8 cellular contexts compared by ENCODE assay signal in genomic region chr5:148730955-148731898, GRCh38.
A peak's percentile ranks its signal among the peaks of the same experiment; 100 is the strongest.
DNase-seq lines count a peak whose midpoint lies in the region; ATAC-seq and TF ChIP-seq lines count a peak whose summit lies in the region.

No MANE protein-coding gene starts in this region.

- no peaks in the 10 kb centered on the region for H3K9me3 Mint-ChIP-seq in Caco-2 (ENCODE audit: unreplicated experiment)
- H3K9me3 Mint-ChIP-seq in activated CD4-positive, alpha-beta memory T cell treated with anti-CD3 and anti-CD28 coated beads, Interleukin-2, amount 10 ng/mL, durations not matched to agents 7 days and 5 days: no peaks in the 10 kb centered on the region

- ATAC-seq in HG03575 (IDR thresholded peaks at IDR 0.05; ENCODE audit: extremely low read depth, insufficient number of reproducible peaks, low FRiP score, unreplicated experiment): peak; percentile 88

- intact Hi-C loops in Caco-2 (cut with micrococcal nuclease; ENCODE audit: unreplicated experiment): loop anchor here (1.0 to 2.0 kb wide), 3 partner anchors 287 to 552 kb away; no protein-coding TSS in a partner anchor

- H3K4me3 ChIP-seq in Caco-2 (ENCODE audit: low read depth, low read length): no peak overlapping the region
- no peak overlapping the region for H3K4me3 ChIP-seq in effector memory CD4-positive, alpha-beta T cell (ENCODE audit: insufficient read depth, low read depth, low read length, poor library complexity, severe bottlenecking)

- peaks cover 15% of the 10 kb centered on the region for H3K27me3 Mint-ChIP-seq in Caco-2 (ENCODE audit: insufficient read depth, unreplicated experiment)
- peaks cover 12% of the 10 kb centered on the region for H3K27me3 Mint-ChIP-seq in activated CD4-positive, alpha-beta memory T cell treated with anti-CD3 and anti-CD28 coated beads, Interleukin-2, amount 10 ng/mL, durations not matched to agents 7 days and 5 days

- DNase-seq in Caco-2: peak; percentile 76 to 78
- peak; percentile 52 for DNase-seq in GM20000 (ENCODE audit: low spot score)
- peak; percentile 53 for DNase-seq in NCI-H82 treated with DMSO at 0.1 percent for 48 hours (lab: John Stamatoyannopoulos, UW; ENCODE audit: unreplicated experiment)
- DNase-seq in activated CD4-positive, alpha-beta memory T cell treated with anti-CD3 and anti-CD28 coated beads, Interleukin-2, amount 10 ng/mL, durations not matched to agents 7 days and 5 days: peak; percentile 76
- DNase-seq in effector memory CD4-positive, alpha-beta T cell: peak; percentile 10 to 55 (median 30)
- peak; percentile 71 for DNase-seq in middle frontal gyrus (ENCODE audit: extremely low spot score, low spot score)
- DNase-seq in stimulated activated CD8-positive, alpha-beta memory T cell treated with anti-CD3 and anti-CD28 coated beads, Interleukin-4, amount 100 ng/mL, for 4 hours (ENCODE audit: low read depth in 2 of 2, low spot score in 1 of 2): peak; percentile 21 to 24

- no peaks in the 10 kb centered on the region for H3K36me3 Mint-ChIP-seq in Caco-2 (ENCODE audit: insufficient read depth, unreplicated experiment)
- H3K36me3 Mint-ChIP-seq in activated CD4-positive, alpha-beta memory T cell treated with anti-CD3 and anti-CD28 coated beads, Interleukin-2, amount 10 ng/mL, durations not matched to agents 7 days and 5 days (ENCODE audit: low read depth): no peaks in the 10 kb centered on the region

- no peaks in the 10 kb centered on the region for H3K36me3 ChIP-seq in Caco-2 (ENCODE audit: control insufficient read depth, insufficient read depth, low read length)
- H3K36me3 ChIP-seq in effector memory CD4-positive, alpha-beta T cell (ENCODE audit: control insufficient read depth, insufficient read depth, low read length): no peaks in the 10 kb centered on the region

- H3K9me3 ChIP-seq in Caco-2: no peaks in the 10 kb centered on the region
- no peaks in the 10 kb centered on the region for H3K9me3 ChIP-seq in effector memory CD4-positive, alpha-beta T cell (ENCODE audit: control insufficient read depth, low read length)

- H3K4me3 Mint-ChIP-seq in Caco-2 (ENCODE audit: unreplicated experiment): no peak overlapping the region
- peak overlapping the region; percentile 78 for H3K4me3 Mint-ChIP-seq in activated CD4-positive, alpha-beta memory T cell treated with anti-CD3 and anti-CD28 coated beads, Interleukin-2, amount 10 ng/mL, durations not matched to agents 7 days and 5 days

- BruUV-seq in Caco-2 (replicated peaks; lab: Mats Ljungman, UMichigan): no TSS peak

- POLR2A ChIA-PET in Caco-2 (lab: Charles Lee): no interaction called here
- POLR2A ChIA-PET in activated CD4-positive, alpha-beta memory T cell treated with anti-CD3 and anti-CD28 coated beads, Interleukin-2, amount 10 ng/mL, durations not matched to agents 7 days and 5 days (lab: Charles Lee): interaction anchor here (1.0 to 1.2 kb wide), 2 partner anchors 95 to 509 kb away, joined by 3 to 4 read pairs; partner anchors contain the start of gene ADRB2

- no peak overlapping the region for H3K27ac ChIP-seq in effector memory CD4-positive, alpha-beta T cell (ENCODE audit: insufficient read depth, low read length, poor library complexity, severe bottlenecking)

- H3K4me1 Mint-ChIP-seq in Caco-2 (ENCODE audit: low read depth, unreplicated experiment): no peaks in the 10 kb centered on the region
- peaks cover 19% of the 10 kb centered on the region for H3K4me1 Mint-ChIP-seq in activated CD4-positive, alpha-beta memory T cell treated with anti-CD3 and anti-CD28 coated beads, Interleukin-2, amount 10 ng/mL, durations not matched to agents 7 days and 5 days

- no peaks in the 10 kb centered on the region for H3K4me1 ChIP-seq in Caco-2
- no peaks in the 10 kb centered on the region for H3K4me1 ChIP-seq in effector memory CD4-positive, alpha-beta T cell (ENCODE audit: control insufficient read depth, insufficient read depth, low read length, poor library complexity, severe bottlenecking)

- no peaks in the 10 kb centered on the region for H3K27me3 ChIP-seq in Caco-2 (replicated peaks; ENCODE audit: control insufficient read depth, insufficient read depth, low read length)
- H3K27me3 ChIP-seq in effector memory CD4-positive, alpha-beta T cell (replicated peaks; ENCODE audit: control insufficient read depth, insufficient read depth, low read length, poor library complexity, severe bottlenecking): no peaks in the 10 kb centered on the region

- H3K27ac Mint-ChIP-seq in Caco-2 (ENCODE audit: unreplicated experiment): no peak overlapping the region
- H3K27ac Mint-ChIP-seq in activated CD4-positive, alpha-beta memory T cell treated with anti-CD3 and anti-CD28 coated beads, Interleukin-2, amount 10 ng/mL, durations not matched to agents 7 days and 5 days: peak overlapping the region; percentile 77

- CTCF ChIA-PET in Caco-2 (lab: Charles Lee): interaction anchor here (0.6 to 2.5 kb wide), 45 partner anchors 8 to 874 kb away, joined by 3 to 42 read pairs (median 4); partner anchors contain the start of gene FBXO38
- CTCF ChIA-PET in activated CD4-positive, alpha-beta memory T cell treated with anti-CD3 and anti-CD28 coated beads, Interleukin-2, amount 10 ng/mL, durations not matched to agents 7 days and 5 days (lab: Charles Lee): interaction anchor here (0.6 to 16.0 kb wide), 85 partner anchors 10 to 566 kb away, joined by 3 to 241 read pairs (median 4); partner anchors contain the start of genes ADRB2 and FBXO38

- TF ChIP-seq CTCF in Caco-2 (IDR thresholded peaks at IDR 0.05; ENCODE audit: insufficient read depth in 1 of 2, low read depth in 1 of 2, low read length in 1 of 2, severe bottlenecking in 1 of 2, unreplicated experiment in 1 of 2): peak; percentile 89 to 98
- peak; percentile 90 for TF ChIP-seq CTCF in GM20000 (IDR thresholded peaks at IDR 0.05; ENCODE audit: extremely low read depth, missing control alignments)

Comparison
In these comparisons a context has a peak if more than half of its experiments do, and no peak if none do; other contexts are left out.
1. DNase-seq: peak in every context shown above with its lines; median percentile 77 in Caco-2; 76 in activated CD4-positive, alpha-beta memory T cell treated with anti-CD3 and anti-CD28 coated beads, Interleukin-2, amount 10 ng/mL, durations not matched to agents 7 days and 5 days; 71 in middle frontal gyrus; 53 in NCI-H82 treated with DMSO at 0.1 percent for 48 hours; 52 in GM20000; 30 in effector memory CD4-positive, alpha-beta T cell; 22 in stimulated activated CD8-positive, alpha-beta memory T cell treated with anti-CD3 and anti-CD28 coated beads, Interleukin-4, amount 100 ng/mL, for 4 hours.